8 cellular contexts compared by ENCODE assay signal in the genomic region with DNA sequence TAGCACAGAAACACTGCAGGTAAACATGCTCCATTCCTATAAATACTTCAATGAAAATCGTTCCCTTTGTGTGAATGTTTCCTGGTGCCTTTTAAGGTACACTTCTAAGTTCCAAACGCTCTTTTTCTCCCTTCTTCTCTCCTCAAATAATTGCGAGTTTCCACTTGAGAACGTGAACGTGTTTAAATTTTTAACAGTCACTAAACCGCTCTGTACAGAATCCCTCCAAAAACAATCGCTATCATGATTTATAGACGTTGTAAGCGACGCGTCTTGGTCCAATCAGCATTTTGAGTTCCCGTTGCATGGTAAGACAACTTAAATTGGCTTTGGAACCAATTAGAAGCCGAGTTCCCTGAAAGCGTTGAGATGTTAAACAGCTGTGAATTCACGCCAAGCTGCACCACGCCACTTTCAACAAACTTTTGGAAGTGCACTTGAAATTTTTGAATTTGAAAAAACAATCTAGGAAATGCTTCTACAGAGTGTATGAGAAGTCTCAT.
DNase-seq lines count a peak whose midpoint lies in the region; ATAC-seq and TF ChIP-seq lines count a peak whose summit lies in the region.

No MANE protein-coding gene starts in this region.

- peak overlapping the region; percentile 73 for H3K4me2 ChIP-seq in OCI-LY3 (ENCODE audit: low read length)

- H3K27ac ChIP-seq in HUES6 (ENCODE audit: low read depth, low read length): no peak overlapping the region
- no peak overlapping the region for H3K27ac ChIP-seq in OCI-LY3 (ENCODE audit: low read length)
- H3K27ac ChIP-seq in skin epidermis: peak overlapping the region in 3 of 21 experiments; percentile 84 to 88 (median 88)

- H2AFZ ChIP-seq in OCI-LY3 (ENCODE audit: low read depth, low read length): peak overlapping the region; percentile 96

- H3K27me3 ChIP-seq in HUES6 (ENCODE audit: control insufficient read depth, insufficient read depth, low read length) (no peaks in the 10 kb centered on the region), OCI-LY3 (ENCODE audit: low read depth, low read length) (no peaks in the 10 kb centered on the region)

- peak; percentile 56 for DNase-seq in DMS79 (lab: John Stamatoyannopoulos, UW)
- peak; percentile 56 for DNase-seq in astrocyte of the hippocampus (ENCODE audit: low read depth, low spot score)
- DNase-seq in SKM-1 (lab: John Stamatoyannopoulos, UW; ENCODE audit: unreplicated experiment): no peak

- H3K79me2 ChIP-seq in OCI-LY3 (ENCODE audit: low read length): no peaks in the 10 kb centered on the region

- TF ChIP-seq CTCF in OCI-LY3 (IDR thresholded peaks at IDR 0.05; ENCODE audit: low read depth, low read length): no peak

- ATAC-seq in HG03025 (IDR thresholded peaks at IDR 0.05; ENCODE audit: low FRiP score, unreplicated experiment): no peak

- H3K9ac ChIP-seq in HUES6 (ENCODE audit: low read length) (peak overlapping the region; percentile 65), OCI-LY3 (ENCODE audit: low read length) (peak overlapping the region; percentile 65)

- H3K4me1 ChIP-seq in HUES6 (ENCODE audit: control insufficient read depth, insufficient read depth, low read length) (peaks cover 6% of the 10 kb centered on the region), OCI-LY3 (ENCODE audit: low read length) (peaks cover 12% of the 10 kb centered on the region)

- H3K9me3 ChIP-seq in HUES6 (ENCODE audit: control insufficient read depth, insufficient read depth, low read depth, low read length) (no peaks in the 10 kb centered on the region), OCI-LY3 (ENCODE audit: insufficient read depth, low read length) (no peaks in the 10 kb centered on the region), iPS-18c (ENCODE audit: control insufficient read depth, insufficient read depth, low read length) (peaks cover 3% of the 10 kb centered on the region)

- H4K20me1 ChIP-seq in OCI-LY3 (ENCODE audit: insufficient read depth, low read length): no peaks in the 10 kb centered on the region

- no peaks in the 10 kb centered on the region for H3K36me3 ChIP-seq in HUES6 (ENCODE audit: control insufficient read depth, insufficient read depth, low read length)
- no peaks in the 10 kb centered on the region for H3K36me3 ChIP-seq in OCI-LY3 (replicated peaks; ENCODE audit: low read depth, low read length)

- peak overlapping the region; percentile 73 for H3K4me3 ChIP-seq in HUES6 (ENCODE audit: low read depth, low read length)
- peak overlapping the region; percentile 86 for H3K4me3 ChIP-seq in OCI-LY3 (ENCODE audit: low read length)
- H3K4me3 ChIP-seq in iPS-18c (ENCODE audit: insufficient read depth, low read depth, low read length): peak overlapping the region; percentile 83
- H3K4me3 ChIP-seq in skin epidermis: peak overlapping the region; percentile 39 to 80 (median 64)
